Comparison of ENCODE assay signal across 1 cellular context in the genomic region with DNA sequence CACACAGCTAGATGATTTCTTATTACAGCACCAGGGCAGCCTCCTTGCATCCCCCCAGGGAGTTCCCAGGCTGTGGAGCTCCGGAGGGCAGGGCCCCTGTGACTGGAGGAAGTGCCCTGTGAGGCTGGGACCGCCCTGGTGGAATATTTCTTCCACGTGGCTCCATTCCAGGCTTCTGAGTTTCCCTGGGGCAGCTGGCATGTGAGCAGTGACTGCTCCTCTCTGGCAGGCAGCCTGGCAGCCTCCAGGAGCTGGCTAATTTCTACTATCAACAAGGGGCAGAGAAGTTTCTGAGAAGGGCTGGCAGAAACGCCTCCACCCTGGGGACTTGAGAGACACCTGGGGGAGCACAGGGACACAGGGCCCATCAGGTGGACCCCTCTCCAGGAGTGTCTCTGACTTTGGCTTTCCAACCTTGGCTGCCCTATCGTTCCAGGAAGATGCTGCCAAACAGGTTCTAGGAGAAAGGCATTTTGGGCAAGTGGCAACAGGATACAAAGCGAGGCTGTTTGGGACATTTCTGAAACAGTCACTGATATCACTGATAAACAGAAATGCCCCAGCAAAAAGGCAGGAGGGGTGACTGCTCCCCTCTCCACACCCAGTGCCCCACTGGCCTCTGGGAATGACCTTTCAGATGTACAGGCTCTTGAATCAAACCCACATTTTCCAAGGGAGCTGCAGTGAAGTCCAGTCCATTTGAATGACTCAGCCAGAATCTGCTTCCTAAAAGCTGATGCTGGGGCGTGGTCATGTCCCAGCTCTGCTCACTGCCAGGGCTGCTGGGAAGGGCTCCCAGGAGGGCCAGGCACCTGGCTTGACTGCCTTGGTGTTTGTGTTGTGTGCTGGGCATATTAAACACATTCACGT.
A peak's percentile ranks its signal among the peaks of the same experiment; 100 is the strongest.
TF ChIP-seq lines count a peak whose summit lies in the region.

No MANE protein-coding gene starts in this region.

TF ChIP-seq in K562, 482 proteins besides CTCF, POLR2A, EP300 and RAD21:
- TF ChIP-seq, protein P1, sequence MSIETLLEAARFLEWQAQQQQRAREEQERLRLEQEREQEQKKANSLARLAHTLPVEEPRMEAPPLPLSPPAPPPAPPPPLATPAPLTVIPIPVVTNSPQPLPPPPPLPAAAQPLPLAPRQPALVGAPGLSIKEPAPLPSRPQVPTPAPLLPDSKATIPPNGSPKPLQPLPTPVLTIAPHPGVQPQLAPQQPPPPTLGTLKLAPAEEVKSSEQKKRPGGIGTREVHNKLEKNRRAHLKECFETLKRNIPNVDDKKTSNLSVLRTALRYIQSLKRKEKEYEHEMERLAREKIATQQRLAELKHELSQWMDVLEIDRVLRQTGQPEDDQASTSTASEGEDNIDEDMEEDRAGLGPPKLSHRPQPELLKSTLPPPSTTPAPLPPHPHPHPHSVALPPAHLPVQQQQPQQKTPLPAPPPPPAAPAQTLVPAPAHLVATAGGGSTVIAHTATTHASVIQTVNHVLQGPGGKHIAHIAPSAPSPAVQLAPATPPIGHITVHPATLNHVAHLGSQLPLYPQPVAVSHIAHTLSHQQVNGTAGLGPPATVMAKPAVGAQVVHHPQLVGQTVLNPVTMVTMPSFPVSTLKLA (conservative IDR thresholded peaks at IDR 0.05), result no peak
- TF ChIP-seq TBL1XR1 (IDR thresholded peaks at IDR 0.05; ENCODE audit: low read length in 2 of 2) (no peak), C11orf30 (IDR thresholded peaks at IDR 0.05; ENCODE audit: low read depth) (peak; percentile 46; the same call in 1 of the 2 replicates), MAFG (tag; conservative IDR thresholded peaks at IDR 0.05) (0 out of 2 replicates have a peak, but pooled peaks have one; percentile 24), ZNF232 (CRISPR knock-in tag; IDR thresholded peaks at IDR 0.05) (no peak), SIN3A (IDR thresholded peaks at IDR 0.05; ENCODE audit: borderline replicate concordance in 2 of 2, control insufficient read depth in 1 of 2, low read depth in 2 of 2, low read length in 2 of 2) (no peak), KLF1 (tag; IDR thresholded peaks at IDR 0.05) (no peak), ZC3H8 (IDR thresholded peaks at IDR 0.05) (no peak), KLF10 (CRISPR knock-in tag; IDR thresholded peaks at IDR 0.05) (no peak), NFE2 (IDR thresholded peaks at IDR 0.05; ENCODE audit: low read depth) (peak; percentile 51; the same call in 1 of the 2 replicates)
- TF ChIP-seq, protein P2, sequence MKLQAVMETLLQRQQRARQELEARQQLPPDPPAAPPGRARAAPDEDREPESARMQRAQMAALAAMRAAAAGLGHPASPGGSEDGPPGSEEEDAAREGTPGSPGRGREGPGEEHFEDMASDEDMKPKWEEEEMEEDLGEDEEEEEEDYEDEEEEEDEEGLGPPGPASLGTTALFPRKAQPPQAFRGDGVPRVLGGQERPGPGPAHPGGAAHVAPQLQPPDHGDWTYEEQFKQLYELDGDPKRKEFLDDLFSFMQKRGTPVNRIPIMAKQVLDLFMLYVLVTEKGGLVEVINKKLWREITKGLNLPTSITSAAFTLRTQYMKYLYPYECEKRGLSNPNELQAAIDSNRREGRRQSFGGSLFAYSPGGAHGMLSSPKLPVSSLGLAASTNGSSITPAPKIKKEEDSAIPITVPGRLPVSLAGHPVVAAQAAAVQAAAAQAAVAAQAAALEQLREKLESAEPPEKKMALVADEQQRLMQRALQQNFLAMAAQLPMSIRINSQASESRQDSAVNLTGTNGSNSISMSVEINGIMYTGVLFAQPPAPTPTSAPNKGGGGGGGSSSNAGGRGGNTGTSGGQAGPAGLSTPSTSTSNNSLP (IDR thresholded peaks at IDR 0.05; ENCODE audit: borderline replicate concordance, low read depth, low read length), result no peak
